In the genomic region with DNA sequence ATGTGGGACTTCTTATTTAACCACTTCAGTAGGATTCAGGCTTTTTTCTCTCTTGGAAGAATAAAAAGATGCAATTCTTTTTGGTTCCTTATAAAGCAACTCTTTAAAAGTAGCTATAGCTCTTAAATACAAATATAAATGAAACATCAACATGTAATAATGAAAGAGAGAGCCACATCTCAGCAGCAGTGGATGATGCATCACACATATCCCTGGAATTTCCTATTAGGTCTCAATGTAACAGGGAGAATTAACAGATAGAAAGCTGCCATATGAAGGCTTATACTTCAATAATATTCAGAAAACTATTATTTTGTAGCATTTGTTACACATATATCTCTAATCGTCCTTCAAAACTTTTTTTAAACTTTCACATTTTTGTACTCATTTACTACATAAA, we compare ENCODE assay signal across 35 cellular contexts.
"Had no signal": no experiment of that assay in that cellular context is flagged by ENCODE, and none has a peak within 500 bp of the region (broad histone marks: within the 10 kb centered on the region; RNA-seq: fewer than 3 reads in every experiment).

No MANE protein-coding gene starts in this region.

- H3K36me3 ChIP-seq: MG63 had no signal

- H3K9me3 ChIP-seq: MG63 had no signal

- H3K4me3 ChIP-seq: MG63 had no signal

- DNase-seq: Karpas-422, MG63, MM.1S, MV-4-11, NCI-H1048, NCI-H1092, NCI-H1092 treated with DMSO at 0.1 percent for 48 hours, NCI-H1105, NCI-H1105 treated with DMSO at 0.1 percent for 48 hours, NCI-H1417, NCI-H1417 treated with DMSO at 0.1 percent for 48 hours, NCI-H1436, NCI-H1436 treated with DMSO at 0.1 percent for 48 hours, NCI-H146, NCI-H1694, NCI-H1694 treated with DMSO at 0.1 percent for 48 hours, NCI-H187, NCI-H187 treated with DMSO at 0.1 percent for 48 hours, NCI-H1930, NCI-H2029, NCI-H2029 treated with DMSO at 0.1 percent for 48 hours, NCI-H2081, NCI-H2081 treated with DMSO at 0.1 percent for 48 hours, NCI-H2107, NCI-H2171, NCI-H2171 treated with DMSO at 0.1 percent for 48 hours, NCI-H2227 treated with DMSO at 0.1 percent for 48 hours, NCI-H226, NCI-H345, NCI-H446, NCI-H446 treated with DMSO at 0.1 percent for 48 hours, NCI-H510A, NCI-H510A treated with DMSO at 0.1 percent for 48 hours, NCI-H524, NCI-H524 treated with DMSO at 0.1 percent for 48 hours had no signal

- H3K27me3 ChIP-seq: MG63 had no signal
